Comparison of ENCODE assay signal across 19 cellular contexts in genomic region chr3:193837347-193837827, GRCh38.
"Had no signal": no experiment of that assay in that cellular context is flagged by ENCODE, and none has a peak within 500 bp of the region (broad histone marks: within the 10 kb centered on the region; RNA-seq: fewer than 3 reads in every experiment).

No MANE protein-coding gene starts in this region.

- H3K9me3 ChIP-seq: thoracic aorta, upper lobe of left lung had no signal

- DNase-seq: activated CD4-positive, alpha-beta T cell treated with anti-CD3 and anti-CD28 coated beads for 1 hour; activated CD4-positive, alpha-beta T cell treated with anti-CD3 and anti-CD28 coated beads, Interleukin-2, amount 50 U/mL, for 1 hour; activated CD8-positive, alpha-beta T cell treated with anti-CD3 and anti-CD28 coated beads, Interleukin-2, amount 10 ng/mL, durations not matched to agents 7 days and 5 days; activated gamma-delta T cell; aorta; central memory CD4-positive, alpha-beta T cell; effector memory CD4-positive, alpha-beta T cell; foreskin melanocyte; hypothalamus; left cardiac atrium; naive thymus-derived CD4-positive, alpha-beta T cell; occipital lobe; posterior cingulate gyrus; stimulated activated CD4-positive, alpha-beta T cell treated with anti-CD3 and anti-CD28 coated beads, Interleukin-2, amount 100 ng/mL, for 48 hours; stimulated activated CD8-positive, alpha-beta memory T cell treated with anti-CD3 and anti-CD28 coated beads, Interleukin-4, amount 100 ng/mL, for 48 hours; stimulated activated naive B cell treated with anti-CD40 and anti-IgM and Interleukin-4, amounts not matched to agents 10 μg/mL and 1 μg/mL and 100 μg/mL, for 72 hours; T-helper 1 cell; upper lobe of left lung had no signal

- H3K27ac ChIP-seq: thoracic aorta, upper lobe of left lung had no signal

- H3K36me3 ChIP-seq: thoracic aorta, upper lobe of left lung had no signal

- H3K4me3 ChIP-seq: thoracic aorta, upper lobe of left lung had no signal

- H3K27me3 ChIP-seq: upper lobe of left lung had no signal
